12 cellular contexts compared by ENCODE assay signal in genomic region chr13:106530209-106530906, GRCh38. TPM values are rescaled to one million over a fixed set of nuclear protein-coding genes. Genes with fewer than 3 reads are reported as not detected.
A peak's percentile ranks its signal among the peaks of the same experiment; 100 is the strongest.
DNase-seq lines count a peak whose midpoint lies in the region; ATAC-seq and TF ChIP-seq lines count a peak whose summit lies in the region.
"Had no signal": no experiment of that assay in that cellular context is flagged by ENCODE, and none has a peak within 500 bp of the region (broad histone marks: within the 10 kb centered on the region; RNA-seq: fewer than 3 reads in every experiment).

No MANE protein-coding gene starts in this region.

- H3K9ac ChIP-seq in endodermal cell (ENCODE audit: extremely low read depth, low read length, poor library complexity, severe bottlenecking), result no peak overlapping the region

- H3K36me3 Mint-ChIP-seq in endodermal cell (ENCODE audit: low read depth), result no peaks in the 10 kb centered on the region

- ATAC-seq in heart right ventricle (peak in 2 of 8 donors; percentile 45 to 46), mucosa of descending colon (peak; percentile 22), aorta (ENCODE audit: low FRiP score) (no peak), GM21576 (IDR thresholded peaks at IDR 0.05; ENCODE audit: unreplicated experiment) (no peak)
- ATAC-seq: gastroesophageal sphincter had no signal

- intact Hi-C loops in heart right ventricle (cut with DNase I) (loop anchor here in 8 of 10 donors (5.0 to 10.0 kb wide), 10 partner anchors 33 to 1958 kb away; no protein-coding TSS in a partner anchor), mucosa of descending colon (cut with DNase I, micrococcal nuclease) (loop anchor here in 1 of 2 donors (5.0 kb wide), 1 partner anchor 433 kb away; no protein-coding TSS in a partner anchor), aorta (cut with DNase I) (loop anchor here (5.0 to 10.0 kb wide), 9 partner anchors 384 to 1956 kb away; no protein-coding TSS in a partner anchor)

- H3K4me1 ChIP-seq in heart right ventricle (peaks cover 0 to 53% (median 24%) of the 10 kb centered on the region in 9 donors), right atrium auricular region (peaks cover 0 to 22% of the 10 kb centered on the region in 2 donors), endodermal cell (ENCODE audit: control insufficient read depth, insufficient read depth, low read length) (peaks cover 50% of the 10 kb centered on the region), mucosa of descending colon (ENCODE audit: low read depth) (peaks cover 46% of the 10 kb centered on the region), aorta (ENCODE audit: control insufficient read depth in 1 of 2, insufficient read depth in 2 of 2, low read length in 2 of 2) (no peaks in the 10 kb centered on the region)

- H3K4me3 Mint-ChIP-seq in endodermal cell, result no peak overlapping the region

- H3K9me3 ChIP-seq in heart right ventricle, result no peaks in the 10 kb centered on the region
- no peaks in the 10 kb centered on the region for H3K9me3 ChIP-seq in right atrium auricular region
- no peaks in the 10 kb centered on the region for H3K9me3 ChIP-seq in endodermal cell (ENCODE audit: control insufficient read depth, low read length)
- H3K9me3 ChIP-seq in mucosa of descending colon, result no peaks in the 10 kb centered on the region
- no peaks in the 10 kb centered on the region for H3K9me3 ChIP-seq in aorta (ENCODE audit: control insufficient read depth, low read length)
- H3K9me3 ChIP-seq: gastroesophageal sphincter had no signal

- H3K9me3 Mint-ChIP-seq in endodermal cell, result no peaks in the 10 kb centered on the region

- peaks cover 77% of the 10 kb centered on the region for H3K4me1 Mint-ChIP-seq in endodermal cell

- H3K4me3 ChIP-seq in heart right ventricle (peak overlapping the region in 8 of 10 donors; percentile 4 to 87 (median 72)), right atrium auricular region (peak overlapping the region in 1 of 2 donors; percentile 72), endodermal cell (ENCODE audit: low read length) (peak overlapping the region; percentile 74), mucosa of descending colon (no peak overlapping the region), aorta (ENCODE audit: low read length in 2 of 2) (peak overlapping the region; percentile 75 to 86)

- H3K27me3 Mint-ChIP-seq in endodermal cell (ENCODE audit: insufficient read depth), result peaks cover 77% of the 10 kb centered on the region

- 71 to 72% methylated on average over 11 of the region's 11 CpGs for WGBS in heart right ventricle, 2 donors
- WGBS in endodermal cell (ENCODE audit: insufficient coverage in 1 of 2, insufficient read length in 1 of 2), 2 experiments, result 62 to 63% methylated on average over 9 to 11 of the region's 11 CpGs
- 4 to 13% methylated on average over 11 of the region's 11 CpGs for WGBS in aorta, 2 donors

- H3K27ac ChIP-seq in heart right ventricle, result peak overlapping the region in 6 of 10 donors; percentile 30 to 92 (median 68)
- peak overlapping the region in 1 of 2 donors; percentile 44 for H3K27ac ChIP-seq in right atrium auricular region
- peak overlapping the region; percentile 89 for H3K27ac ChIP-seq in endodermal cell (ENCODE audit: low read depth, low read length)
- peak overlapping the region; percentile 30 to 82 for H3K27ac ChIP-seq in aorta (ENCODE audit: low read depth in 1 of 2, low read length in 2 of 2)

- H3K36me3 ChIP-seq in heart right ventricle (no peaks in the 10 kb centered on the region), right atrium auricular region (no peaks in the 10 kb centered on the region), endodermal cell (ENCODE audit: control insufficient read depth, insufficient read depth, low read length) (no peaks in the 10 kb centered on the region), mucosa of descending colon (ENCODE audit: low read depth) (no peaks in the 10 kb centered on the region), aorta (ENCODE audit: control insufficient read depth in 1 of 2, insufficient read depth in 2 of 2, low read length in 1 of 2) (no peaks in the 10 kb centered on the region)
- H3K36me3 ChIP-seq: gastroesophageal sphincter had no signal

- peak in 1 of 2 donors; percentile 50 for DNase-seq in heart right ventricle
- no peak for DNase-seq in right atrium auricular region (ENCODE audit: low spot score)
- DNase-seq in endodermal cell, result no peak
- no peak for DNase-seq in mucosa of descending colon
- no peak for DNase-seq in aorta
- no peak for DNase-seq in activated CD4-positive, alpha-beta T cell treated with anti-CD3 and anti-CD28 coated beads, Interleukin-2, amount 50 U/mL, for 4 hours
- no peak for DNase-seq in hippocampal formation (lab: John Stamatoyannopoulos, UW)
- DNase-seq: HCEC 1CT, substantia nigra, T-helper 2 cell had no signal

- TF ChIP-seq CTCF in heart right ventricle (IDR thresholded peaks at IDR 0.05), result no peak
- TF ChIP-seq CTCF in right atrium auricular region (IDR thresholded peaks at IDR 0.05), result no peak
- no peak for TF ChIP-seq CTCF in endodermal cell (conservative IDR thresholded peaks at IDR 0.05)
- TF ChIP-seq CTCF in mucosa of descending colon (IDR thresholded peaks at IDR 0.05), result no peak

- peak overlapping the region; percentile 81 for H3K27ac Mint-ChIP-seq in endodermal cell

- H3K27me3 ChIP-seq in heart right ventricle (peaks cover 0 to 50% (median 0%) of the 10 kb centered on the region in 7 donors), right atrium auricular region (no peaks in the 10 kb centered on the region), endodermal cell (ENCODE audit: control insufficient read depth, insufficient read depth, low read length, poor library complexity, severe bottlenecking) (peaks cover 57% of the 10 kb centered on the region), aorta (ENCODE audit: control insufficient read depth in 1 of 2, insufficient read depth in 2 of 2, low read length in 1 of 2) (no peaks in the 10 kb centered on the region)
- H3K27me3 ChIP-seq: gastroesophageal sphincter had no signal

RNA-seq across cellular contexts. Expression of gene EFNB2, which starts 5.1 kb away (rescaled TPM):
- total RNA-seq in heart right ventricle, result 10 to 100 TPM in 9 of 10 donors, 1 to 10 TPM in 1; 9.7 to 21.1 (median 14.8) TPM
- polyA plus RNA-seq in heart right ventricle, result 10 to 100 TPM; 11.8 to 14.1 TPM
- total RNA-seq in right atrium auricular region, result 10 to 100 TPM; 15.5 to 17.4 TPM
- total RNA-seq in endodermal cell, result 1 to 10 TPM in 1 of 2 donors, under 1 TPM in 1; 0.84 to 3.1 TPM
- polyA plus RNA-seq in endodermal cell (2013, experiment 1 of 2), result 133 TPM
- polyA plus RNA-seq in endodermal cell (2013, experiment 2 of 2), result 126 TPM
- total RNA-seq in mucosa of descending colon, result 10 to 100 TPM; 48.8 to 92.6 (median 82.3) TPM
- 10 to 100 TPM; 24.8 to 35.0 TPM for total RNA-seq in aorta
- 10 to 100 TPM in 1 of 2 donors, 1 to 10 TPM in 1; 7.3 to 15.7 TPM for polyA plus RNA-seq in aorta

RNA-seq across cellular contexts. Expression of gene ARGLU1, which starts 37.6 kb away (rescaled TPM):
- total RNA-seq in heart right ventricle (10 to 100 TPM; 19.1 to 42.2 (median 29.6) TPM), right atrium auricular region (10 to 100 TPM; 26.1 to 39.9 TPM), endodermal cell (100 to 1,000 TPM in 1 of 2 donors, 10 to 100 TPM in 1; 80.6 to 101 TPM), mucosa of descending colon (10 to 100 TPM; 71.7 to 88.5 (median 84.8) TPM), aorta (100 to 1,000 TPM; 108 to 142 TPM)
- polyA plus RNA-seq in heart right ventricle (100 to 1,000 TPM in 1 of 2 donors, 10 to 100 TPM in 1; 28.3 to 148 TPM), aorta (100 to 1,000 TPM in 1 of 2 donors, 10 to 100 TPM in 1; 23.2 to 178 TPM)
- 228 TPM for polyA plus RNA-seq in endodermal cell (2013, experiment 1 of 2)
- polyA plus RNA-seq in endodermal cell (2013, experiment 2 of 2), result 191 TPM
